ENCODE assay signal across 27 cellular contexts in genomic region chr3:73924063-73924462, GRCh38.
"Had no signal": no experiment of that assay in that cellular context is flagged by ENCODE, and none has a peak within 500 bp of the region (broad histone marks: within the 10 kb centered on the region; RNA-seq: fewer than 3 reads in every experiment).

No MANE protein-coding gene starts in this region.

- ATAC-seq: left lung; naive thymus-derived CD4-positive, alpha-beta T cell; natural killer cell treated with Interleukin-12 subunit alpha and Interleukin-12 subunit beta and Interleukin-15 and Interleukin-18, amount 100 ng/mL, for 72 hours; pancreas; right cardiac atrium; sciatic nerve; stimulated activated naive B cell treated with anti-CD40 and anti-IgM and Interleukin-4, amounts not matched to agents 10 μg/mL and 1 μg/mL and 100 μg/mL, for 72 hours; stimulated activated naive CD8-positive, alpha-beta T cell treated with anti-CD3 and anti-CD28 coated beads, Interleukin-15, Interleukin-2, amounts not matched to agents 100 U/mL and 50 U/mL, for 24 hours had no signal

- H3K27me3 ChIP-seq: hepatocyte, left lung, pancreas, stomach, testis, thyroid gland, transverse colon, upper lobe of left lung, vagina had no signal

- DNase-seq: islet precursor cell; left lung; mesendoderm; naive thymus-derived CD4-positive, alpha-beta T cell; nucleus accumbens; pancreas; posterior cingulate gyrus; retina; right cardiac atrium; stimulated activated CD4-positive, alpha-beta T cell treated with anti-CD3 and anti-CD28 coated beads, Interleukin-12 subunit alpha, Interleukin-12 subunit beta, amount 100 ng/mL, for 4 hours; stimulated activated CD4-positive, alpha-beta T cell treated with anti-CD3 and anti-CD28 coated beads, Interleukin-15, amount 100 ng/mL, for 24 hours; stimulated activated CD4-positive, alpha-beta T cell treated with anti-CD3 and anti-CD28 coated beads, Interleukin-2, amount 100 ng/mL, for 24 hours; stimulated activated CD4-positive, alpha-beta T cell treated with anti-CD3 and anti-CD28 coated beads, Interleukin-4, amount 100 ng/mL, for 1 hour; stimulated activated naive B cell treated with anti-CD40 and anti-IgM and Interleukin-4, amounts not matched to agents 10 μg/mL and 1 μg/mL and 100 μg/mL, for 72 hours; stimulated activated naive CD8-positive, alpha-beta T cell treated with anti-CD3 and anti-CD28 coated beads, Interleukin-15, Interleukin-2, amounts not matched to agents 100 U/mL and 50 U/mL, for 24 hours; stomach; testis; thyroid gland; transverse colon; upper lobe of left lung had no signal

- H3K36me3 ChIP-seq: left lung, pancreas, prostate gland, stomach, thyroid gland, transverse colon, upper lobe of left lung, vagina had no signal

- H3K4me3 ChIP-seq: hepatocyte, left lung, lung, pancreas, prostate gland, skin epidermis, stomach, testis, thyroid gland, transverse colon, upper lobe of left lung, vagina had no signal

- H3K9me3 ChIP-seq: pancreas, prostate gland, stomach, testis, thyroid gland, transverse colon, vagina had no signal

- H3K27ac ChIP-seq: hepatocyte, left lung, pancreas, prostate gland, skin epidermis, stomach, testis, thyroid gland, transverse colon, upper lobe of left lung, vagina had no signal

- H3K4me1 ChIP-seq: left lung, pancreas, prostate gland, stomach, testis, thyroid gland, transverse colon, upper lobe of left lung, vagina had no signal
